In the genomic region with DNA sequence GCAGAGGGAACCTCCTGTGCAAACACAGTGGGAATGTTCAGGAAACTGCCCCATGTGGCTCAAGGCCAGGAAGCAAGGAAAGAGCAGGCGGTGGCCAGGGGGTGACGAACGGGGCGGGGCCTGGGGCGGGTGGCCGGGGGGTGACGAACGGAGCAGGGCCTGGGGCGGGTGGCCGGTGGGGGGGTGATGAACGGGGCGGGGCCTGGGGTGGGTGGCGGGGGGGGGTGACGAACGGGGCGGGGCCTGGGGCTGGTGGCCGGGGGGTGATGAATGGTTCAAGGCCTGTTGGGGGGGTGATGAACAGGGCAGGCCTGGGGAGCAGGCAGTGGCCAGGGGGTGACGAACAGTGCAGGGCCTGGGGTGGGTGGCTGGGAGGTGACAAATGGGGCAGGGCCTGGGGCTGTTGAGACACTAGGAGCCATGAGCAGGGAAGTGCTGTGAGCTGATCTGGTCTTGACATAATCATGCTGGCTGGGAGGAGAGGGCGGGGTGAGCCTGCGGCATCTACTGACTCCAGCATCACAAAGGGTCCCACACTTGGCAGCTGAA, we compare ENCODE assay signal across 16 cellular contexts.
DNase-seq lines count a peak whose midpoint lies in the region; ATAC-seq, FAIRE-seq and TF ChIP-seq lines count a peak whose summit lies in the region.
"Had no signal": no experiment of that assay in that cellular context is flagged by ENCODE, and none has a peak within 500 bp of the region (broad histone marks: within the 10 kb centered on the region; RNA-seq: fewer than 3 reads in every experiment).

No MANE protein-coding gene starts in this region.

- no peaks in the 10 kb centered on the region for H3K79me2 ChIP-seq in endothelial cell of umbilical vein (ENCODE audit: control insufficient read depth, insufficient read depth, low read length)

- no peaks in the 10 kb centered on the region for H4K20me1 ChIP-seq in endothelial cell of umbilical vein (replicated peaks; ENCODE audit: control insufficient read depth, extremely low read depth, insufficient read depth, low read length)

- H3K4me1 ChIP-seq in right cardiac atrium (ENCODE audit: control insufficient read depth, insufficient read depth, low read length) (no peaks in the 10 kb centered on the region), heart right ventricle (peaks cover 6 to 33% (median 18%) of the 10 kb centered on the region in 9 donors), endothelial cell of umbilical vein (ENCODE audit: control insufficient read depth, extremely low read depth, insufficient read depth, low read length) (no peaks in the 10 kb centered on the region)
- H3K4me1 ChIP-seq: HAP-1 had no signal

- H3K4me3 ChIP-seq in right cardiac atrium (ENCODE audit: low read length) (no peak overlapping the region), heart right ventricle (no peak overlapping the region), endothelial cell of umbilical vein (replicated peaks in 1 of 3; ENCODE audit: insufficient read depth in 1 of 3, low read depth in 1 of 3, low read length in 3 of 3) (no peak overlapping the region)
- H3K4me3 ChIP-seq: HAP-1, SJCRH30 had no signal

- POLR2A ChIA-PET in RWPE1 (lab: Yijun Ruan, JAX; ENCODE audit: low non-redundant PET) = no interaction called here
- POLR2A ChIA-PET in endothelial cell of umbilical vein (lab: Charles Lee) = no interaction called here

- H3K9me1 ChIP-seq in endothelial cell of umbilical vein (replicated peaks; ENCODE audit: control insufficient read depth, extremely low read depth, insufficient read depth, low read length) = no peaks in the 10 kb centered on the region

- intact Hi-C loops in right cardiac atrium (cut with DNase I) = no loop called here
- intact Hi-C loops in heart right ventricle (cut with DNase I) = no loop called here
- intact Hi-C loops in endothelial cell of umbilical vein (cut with micrococcal nuclease) = no loop called here

- no peak for TF ChIP-seq POLR2A in endothelial cell of umbilical vein (IDR thresholded peaks at IDR 0.05; ENCODE audit: low read depth, low read length)

- DNase-seq in right cardiac atrium (peak in 2 of 3 donors; percentile 29 to 30), heart right ventricle (no peak), RWPE1 (ENCODE audit: low spot score) (no peak), endothelial cell of umbilical vein (ENCODE audit: low read depth, low spot score) (peak; percentile 28), islet precursor cell (no peak), NCI-H2227 (lab: John Stamatoyannopoulos, UW; ENCODE audit: unreplicated experiment) (no peak), DMS114 treated with DMSO at 0.1 percent for 48 hours (lab: John Stamatoyannopoulos, UW; ENCODE audit: unreplicated experiment) (no peak)
- DNase-seq: Calu3; CD4-positive, CD25-positive, alpha-beta regulatory T cell; NCI-H1436; NCI-H446; NCI-H748 treated with DMSO at 0.1 percent for 48 hours; SW 1271 had no signal

- H3K9me3 ChIP-seq in right cardiac atrium (ENCODE audit: control insufficient read depth, low read length) (no peaks in the 10 kb centered on the region), heart right ventricle (peaks cover 0 to 3% (median 0%) of the 10 kb centered on the region in 11 donors), endothelial cell of umbilical vein (replicated peaks; ENCODE audit: control insufficient read depth, insufficient read depth, low read length) (no peaks in the 10 kb centered on the region)
- H3K9me3 ChIP-seq: HAP-1, SJCRH30 had no signal

- ATAC-seq in right cardiac atrium (no peak), heart right ventricle (no peak), HG03457 (IDR thresholded peaks at IDR 0.05; ENCODE audit: unreplicated experiment) (no peak)

- H3K4me2 ChIP-seq in endothelial cell of umbilical vein (ENCODE audit: insufficient read depth, low read length) = no peak overlapping the region

- BruUV-seq in endothelial cell of umbilical vein (replicated peaks; lab: Mats Ljungman, UMichigan) = no TSS peak

- TF ChIP-seq CTCF in heart right ventricle (IDR thresholded peaks at IDR 0.05) (no peak), RWPE1 (conservative IDR thresholded peaks at IDR 0.05; ENCODE audit: low read depth) (no peak), endothelial cell of umbilical vein (IDR thresholded peaks at IDR 0.05; ENCODE audit: extremely low read depth in 1 of 2, insufficient read depth in 1 of 2, low read depth in 1 of 2, low read length in 2 of 2) (no peak)

- H3K36me3 ChIP-seq in heart right ventricle (no peaks in the 10 kb centered on the region), endothelial cell of umbilical vein (ENCODE audit: control insufficient read depth in 2 of 2, extremely low read depth in 1 of 2, insufficient read depth in 2 of 2, low read length in 2 of 2) (no peaks in the 10 kb centered on the region)
- H3K36me3 ChIP-seq: HAP-1, SJCRH30 had no signal

- H3K27ac ChIP-seq in right cardiac atrium (ENCODE audit: low read length) = no peak overlapping the region
- no peak overlapping the region for H3K27ac ChIP-seq in heart right ventricle
- H3K27ac ChIP-seq in RWPE1 = peak overlapping the region; percentile 96
- no peak overlapping the region for H3K27ac ChIP-seq in endothelial cell of umbilical vein (ENCODE audit: insufficient read depth, low read depth, low read length)
- H3K27ac ChIP-seq: SJCRH30 had no signal

- CTCF ChIA-PET in RWPE1 (lab: Yijun Ruan, JAX) = interaction anchor here (0.7 to 1.6 kb wide), 2 partner anchors 12 to 67 kb away, joined by 3 to 5 read pairs; no protein-coding TSS in a partner anchor
- CTCF ChIA-PET in endothelial cell of umbilical vein (lab: Charles Lee) = interaction anchor here (1.6 to 3.1 kb wide), 2 partner anchors 134 to 188 kb away, joined by 4 to 11 read pairs; no protein-coding TSS in a partner anchor

- no peak overlapping the region for H3K9ac ChIP-seq in endothelial cell of umbilical vein (replicated peaks; ENCODE audit: extremely low read depth, insufficient read depth, low read length)

- H3K27me3 ChIP-seq in right cardiac atrium (ENCODE audit: control insufficient read depth, insufficient read depth) (no peaks in the 10 kb centered on the region), heart right ventricle (peaks cover 6 to 93% (median 87%) of the 10 kb centered on the region in 7 donors), endothelial cell of umbilical vein (ENCODE audit: control insufficient read depth in 2 of 2, insufficient read depth in 2 of 2, low read length in 2 of 2) (peaks cover 0 to 1% of the 10 kb centered on the region in 2 experiments)
- H3K27me3 ChIP-seq: SJCRH30 had no signal

- no peak for FAIRE-seq in endothelial cell of umbilical vein (lab: Jason Lieb, UNC)

- no peak overlapping the region for H2AFZ ChIP-seq in endothelial cell of umbilical vein (ENCODE audit: low read depth, low read length)

- dilution Hi-C loops in endothelial cell of umbilical vein (cut with MboI; ENCODE audit: extremely low pct_ligation_motif_present, low sequenced_read_pairs) = no loop called here

- WGBS in right cardiac atrium = 55% methylated on average over 17 of the region's 20 CpGs
- 47 to 54% methylated on average over 17 of the region's 20 CpGs for WGBS in heart right ventricle, 2 donors

TF ChIP-seq in endothelial cell of umbilical vein, 7 proteins besides CTCF, POLR2A, EP300 and RAD21:
- TF ChIP-seq FOS (IDR thresholded peaks at IDR 0.05; ENCODE audit: borderline replicate concordance, insufficient read depth, low read length) = no peak
- no peak for TF ChIP-seq EZH2 (IDR thresholded peaks at IDR 0.05; ENCODE audit: borderline replicate concordance, low read depth, low read length, severe bottlenecking)
- no peak for TF ChIP-seq POLR2AphosphoS5 (IDR thresholded peaks at IDR 0.05; ENCODE audit: insufficient read depth, low read depth, low read length)
- no peak for TF ChIP-seq GATA2 (IDR thresholded peaks at IDR 0.05; ENCODE audit: insufficient read depth, insufficient read length, low read depth, low read length)
- TF ChIP-seq, protein P1, sequence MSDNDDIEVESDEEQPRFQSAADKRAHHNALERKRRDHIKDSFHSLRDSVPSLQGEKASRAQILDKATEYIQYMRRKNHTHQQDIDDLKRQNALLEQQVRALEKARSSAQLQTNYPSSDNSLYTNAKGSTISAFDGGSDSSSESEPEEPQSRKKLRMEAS (IDR thresholded peaks at IDR 0.05; ENCODE audit: insufficient read depth, insufficient read length) = no peak
- no peak for TF ChIP-seq MYC (IDR thresholded peaks at IDR 0.05; ENCODE audit: low read depth, low read length)
- no peak for TF ChIP-seq JUN (IDR thresholded peaks at IDR 0.05; ENCODE audit: borderline replicate concordance, insufficient read depth, insufficient read length, low read depth)

Comparison
In these comparisons a context has a peak if more than half of its experiments do, and no peak if none do; other contexts are left out.
1. DNase-seq: peak in right cardiac atrium (2 of 3) and endothelial cell of umbilical vein (single experiment); none in heart right ventricle (0 of 2), RWPE1 (single experiment), islet precursor cell (single experiment), NCI-H2227 (single experiment) and DMS114 treated with DMSO at 0.1 percent for 48 hours (single experiment).